ENCODE assay signal across 11 cellular contexts in genomic region chr4:190112879-190113278, GRCh38. TPM values are rescaled to one million over a fixed set of nuclear protein-coding genes. Genes with fewer than 3 reads are reported as not detected.
DNase-seq lines count a peak whose midpoint lies in the region; ATAC-seq, FAIRE-seq and TF ChIP-seq lines count a peak whose summit lies in the region.
"Not testable (repeated sequence)": the region's sequence is repeated elsewhere in the genome, so short reads cannot be mapped to it uniquely, and the experiment has no call there.
"Had no signal": no experiment of that assay in that cellular context is flagged by ENCODE, and none has a peak within 500 bp of the region (broad histone marks: within the 10 kb centered on the region; RNA-seq: fewer than 3 reads in every experiment).

No MANE protein-coding gene starts in this region.

- FAIRE-seq in K562 (lab: Jason Lieb, UNC) = not testable (repeated sequence)

- not testable (repeated sequence) for TF ChIP-seq EP300 in K562 (IDR thresholded peaks at IDR 0.05; ENCODE audit: low read length)

- TF ChIP-seq RAD21 in K562 (CRISPR knock-in tag; conservative IDR thresholded peaks at IDR 0.05 in 1 of 2, IDR thresholded peaks at IDR 0.05 in 1 of 2) = not testable (repeated sequence)

- intact Hi-C loops in K562 (cut with micrococcal nuclease); testis (cut with DNase I; ENCODE audit: low total_unique reads): not testable (repeated sequence)

- H3F3A ChIP-seq in Loucy (ENCODE audit: low read depth) = not testable (repeated sequence)

- H3K27me3 ChIP-seq in Loucy (ENCODE audit: insufficient read depth, low read length, poor library complexity, severe bottlenecking); K562 (ENCODE audit: control insufficient read depth in 2 of 2, insufficient read depth in 2 of 2, low read length in 2 of 2); testis: not testable (repeated sequence)

- H3K9me3 ChIP-seq in Loucy (ENCODE audit: insufficient read depth, low read depth, low read length); K562 (replicated peaks; ENCODE audit: control insufficient read depth, insufficient read depth, low read depth, low read length); testis: not testable (repeated sequence)

- H3K9me1 ChIP-seq in K562 (ENCODE audit: control insufficient read depth, insufficient read depth, low read length) = not testable (repeated sequence)

- POLR2A ChIA-PET in K562 (lab: Yijun Ruan, JAX) = not testable (repeated sequence)

- H3K79me2 ChIP-seq in Loucy (ENCODE audit: insufficient read depth, low read length); K562 (ENCODE audit: control insufficient read depth, insufficient read depth, low read length): not testable (repeated sequence)

- H3K4me1 Mint-ChIP-seq in osteocyte (ENCODE audit: unreplicated experiment) = not testable (repeated sequence)

- H3K27me3 Mint-ChIP-seq in osteocyte (ENCODE audit: unreplicated experiment) = not testable (repeated sequence)

- ATAC-seq in K562 = not testable (repeated sequence)

- TF ChIP-seq CTCF in Loucy (conservative IDR thresholded peaks at IDR 0.05; ENCODE audit: low read length); K562 (IDR thresholded peaks at IDR 0.05 in 2 of 3, conservative IDR thresholded peaks at IDR 0.05 in 1 of 3; ENCODE audit: insufficient read depth in 2 of 3, low read depth in 1 of 3, low read length in 3 of 3); osteocyte (IDR thresholded peaks at IDR 0.05); testis (IDR thresholded peaks at IDR 0.05): not testable (repeated sequence)

- not testable (repeated sequence) for TF ChIP-seq POLR2A in K562 (conservative IDR thresholded peaks at IDR 0.05); testis (IDR thresholded peaks at IDR 0.05)

- peak; percentile 54 for DNase-seq in activated CD8-positive, alpha-beta memory T cell treated with anti-CD3 and anti-CD28 coated beads for 24 hours
- not testable (repeated sequence) for DNase-seq in K562 (ENCODE audit: extremely low read depth in 1 of 4, low spot score in 3 of 4)
- DNase-seq in osteocyte (ENCODE audit: extremely low spot score, unreplicated experiment) (peak; percentile 82), testis (peak; percentile 15)

- not testable (repeated sequence) for H2AFZ ChIP-seq in Loucy (ENCODE audit: low read length); K562 (ENCODE audit: low read depth, low read length)

- CTCF ChIA-PET in K562 (lab: Yijun Ruan, JAX; ENCODE audit: low intra/inter-chr PET ratio) = not testable (repeated sequence)

- in situ Hi-C loops in K562 (cut with MboI) = not testable (repeated sequence)

- H3K27ac Mint-ChIP-seq in osteocyte (ENCODE audit: unreplicated experiment) = not testable (repeated sequence)

- H3K4me2 ChIP-seq in Loucy (ENCODE audit: low read depth, low read length, poor library complexity, severe bottlenecking) = peak overlapping the region; percentile 65
- H3K4me2 ChIP-seq in K562 (ENCODE audit: insufficient read depth, low read length) = not testable (repeated sequence)

- not testable (repeated sequence) for H3K9me2 ChIP-seq in Loucy (replicated peaks; ENCODE audit: low read depth, low read length)

- H3K36me3 Mint-ChIP-seq in osteocyte (ENCODE audit: unreplicated experiment) = not testable (repeated sequence)

- H3K4me3 ChIP-seq in Loucy (ENCODE audit: low read length, poor library complexity, severe bottlenecking) = peak overlapping the region; percentile 28
- not testable (repeated sequence) for H3K4me3 ChIP-seq in K562, testis

- H3K4me3 Mint-ChIP-seq in osteocyte (ENCODE audit: unreplicated experiment) = not testable (repeated sequence)

- BruUV-seq in K562 (replicated peaks; lab: Mats Ljungman, UMichigan) = not testable (repeated sequence)

- not testable (repeated sequence) for H3K27ac ChIP-seq in K562 (ENCODE audit: extremely low read depth, low read depth, low read length); testis

- not testable (repeated sequence) for H4K20me1 ChIP-seq in Loucy (ENCODE audit: insufficient read depth, low read length, poor library complexity, severe bottlenecking); K562 (replicated peaks; ENCODE audit: control insufficient read depth, insufficient read depth, low read length)

- H3K9ac ChIP-seq in Loucy (ENCODE audit: low read depth, low read length, poor library complexity, severe bottlenecking) = peak overlapping the region; percentile 60
- not testable (repeated sequence) for H3K9ac ChIP-seq in K562 (ENCODE audit: insufficient read depth in 1 of 2, low read depth in 2 of 2, low read length in 2 of 2)

- 4% methylated on average over 2 of the region's 3 CpGs for WGBS in K562 (ENCODE audit: insufficient coverage, low coverage, missing lambda C conversion rate)
- 53 to 63% methylated on average over 3 of the region's 3 CpGs for WGBS in testis, 2 donors

- H3K4me1 ChIP-seq in Loucy (ENCODE audit: insufficient read depth, low read length, poor library complexity, severe bottlenecking) = peaks cover 47% of the 10 kb centered on the region
- not testable (repeated sequence) for H3K4me1 ChIP-seq in K562 (replicated peaks in 1 of 2; ENCODE audit: control insufficient read depth in 2 of 2, insufficient read depth in 2 of 2, low read length in 2 of 2); testis

- H3K36me3 ChIP-seq in Loucy (ENCODE audit: insufficient read depth, low read length); K562 (ENCODE audit: control insufficient read depth, insufficient read depth, low read length); testis (ENCODE audit: low read depth, missing control alignments): not testable (repeated sequence)

- H3K9me3 Mint-ChIP-seq in osteocyte (ENCODE audit: unreplicated experiment) = not testable (repeated sequence)

TF ChIP-seq in K562, 482 proteins besides CTCF, POLR2A, EP300 and RAD21:
- peak; percentile 30 for TF ChIP-seq CBFA2T3 (IDR thresholded peaks at IDR 0.05)

RNA-seq across cellular contexts. Expression of gene DBET, which starts 48.6 kb away (rescaled TPM):
- total RNA-seq in K562 (2011; cell fraction: chromatin; rRNA removed; ENCODE audit: low replicate concordance) = not detected in 2 replicates
- not detected in 2 replicates for total RNA-seq in K562 (2011; cell fraction: nucleolus; rRNA removed)
- not detected in 2 replicates for total RNA-seq in K562 (2011; cell fraction: nucleoplasm; rRNA removed)
- total RNA-seq in K562 (2014; rRNA removed) = not detected in 2 replicates
- not detected in 2 replicates for total RNA-seq in K562 (2014; rRNA removed; fragmentation: Illumina TruSeq; extraction: Trizol)
- not detected in 2 replicates for total RNA-seq in K562 (2015; rRNA removed; fragmentation: Illumina TruSeq; extraction: Trizol)
- total RNA-seq in K562 (2021) = not detected in 2 replicates
- not detected in 2 replicates for polyA plus RNA-seq in K562 (2011; rRNA removed)
- not detected in 2 replicates for polyA plus RNA-seq in K562 (2011; cell fraction: cytosol; rRNA removed)
- polyA plus RNA-seq in K562 (2011; cell fraction: nucleus; rRNA removed) = not detected in 2 replicates
- polyA plus RNA-seq in K562 (2012) = not detected in 2 replicates
- not detected in 2 replicates for polyA plus RNA-seq in K562 (2014; fragmentation: Illumina TruSeq; extraction: Trizol)
- polyA plus RNA-seq in K562 (2014; fragmentation: Nextera tagmentation; extraction: Ambion mirVana) = not detected
- not detected in 2 replicates for polyA plus RNA-seq in K562 (2014; rRNA removed)
- polyA minus RNA-seq in K562 (2011; rRNA and poly(A)+ RNA removed) = not detected in 2 replicates
- not detected in 2 replicates for polyA minus RNA-seq in K562 (2011; cell fraction: cytosol; rRNA and poly(A)+ RNA removed)
- polyA minus RNA-seq in K562 (2011; cell fraction: nucleus; rRNA and poly(A)+ RNA removed) = not detected in 2 replicates
- not detected in 2 replicates for total RNA-seq in osteocyte
- not detected for total RNA-seq in testis
- not detected for polyA plus RNA-seq in testis (ENCODE audit: insufficient read depth, low read depth, low replicate concordance)
- total RNA-seq: A172; A673; Calu3; CD4-positive, alpha-beta memory T cell; HFFc6 had no signal
- polyA plus RNA-seq: BJ; CD4-positive, alpha-beta memory T cell had no signal
